In the genomic region with DNA sequence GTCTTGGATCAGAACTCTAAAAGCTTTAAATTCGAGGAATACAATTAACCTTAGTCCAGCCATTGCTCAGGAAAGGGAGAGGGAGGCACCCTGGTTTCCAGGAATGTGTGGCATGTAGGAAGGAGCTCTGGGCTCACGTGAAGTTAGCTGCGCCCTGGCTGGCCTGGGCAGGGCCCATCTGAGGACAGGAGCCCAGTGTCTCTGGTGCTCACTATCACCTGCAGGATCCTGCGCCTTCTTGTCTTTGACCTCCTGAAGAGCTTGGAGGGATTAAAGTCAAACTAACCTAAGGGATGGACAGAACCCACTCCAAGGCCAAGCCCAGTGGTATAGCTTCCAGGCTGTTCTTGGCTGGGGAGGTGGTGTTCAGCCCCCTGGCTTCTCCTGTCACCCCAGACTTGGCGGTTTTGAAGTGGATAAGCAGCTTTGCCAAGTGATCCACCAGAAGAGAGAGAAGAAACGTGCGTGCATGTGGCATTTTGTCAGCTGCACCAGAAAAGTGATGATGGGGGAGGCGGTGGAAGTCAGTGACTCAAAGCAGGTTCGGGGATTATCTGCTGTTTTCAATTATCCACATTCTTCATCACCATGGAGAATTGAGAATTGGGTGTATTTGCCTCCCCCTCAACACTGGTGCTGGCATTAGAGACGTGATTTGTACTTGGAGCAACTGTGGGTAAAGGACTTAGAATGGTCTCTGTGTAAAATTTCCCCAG, we compare ENCODE assay signal across 17 cellular contexts. TPM values are rescaled to one million over a fixed set of nuclear protein-coding genes. Genes with fewer than 3 reads are reported as not detected.
DNase-seq lines count a peak whose midpoint lies in the region; ATAC-seq, FAIRE-seq and TF ChIP-seq lines count a peak whose summit lies in the region.
"Had no signal": no experiment of that assay in that cellular context is flagged by ENCODE, and none has a peak within 500 bp of the region (broad histone marks: within the 10 kb centered on the region; RNA-seq: fewer than 3 reads in every experiment).

No MANE protein-coding gene starts in this region.

- H3K36me3 ChIP-seq in kidney (ENCODE audit: control insufficient read depth in 1 of 2, insufficient read depth in 2 of 2, low read length in 2 of 2), result no peaks in the 10 kb centered on the region
- no peaks in the 10 kb centered on the region for H3K36me3 ChIP-seq in upper lobe of right lung
- no peaks in the 10 kb centered on the region for H3K36me3 ChIP-seq in transverse colon

- 83 to 89% methylated on average over 1 to 10 of the region's 10 CpGs for WGBS in transverse colon (ENCODE audit: low coverage in 1 of 2), 2 donors

- no peak for TF ChIP-seq POLR2A in transverse colon (IDR thresholded peaks at IDR 0.05)

- no peaks in the 10 kb centered on the region for H3K9me3 ChIP-seq in kidney (ENCODE audit: control insufficient read depth in 1 of 2, low read length in 2 of 2)
- no peaks in the 10 kb centered on the region for H3K9me3 ChIP-seq in upper lobe of right lung
- no peaks in the 10 kb centered on the region for H3K9me3 ChIP-seq in transverse colon

- TF ChIP-seq CTCF in kidney (IDR thresholded peaks at IDR 0.05; ENCODE audit: borderline replicate concordance, extremely low read depth, insufficient read depth), result no peak
- no peak for TF ChIP-seq CTCF in upper lobe of right lung (IDR thresholded peaks at IDR 0.05)
- no peak for TF ChIP-seq CTCF in transverse colon (IDR thresholded peaks at IDR 0.05)

- H3K9ac ChIP-seq in kidney (ENCODE audit: low read length in 2 of 2), result no peak overlapping the region

- no peak for TF ChIP-seq EP300 in transverse colon (IDR thresholded peaks at IDR 0.05; ENCODE audit: low read depth)

- H3K27ac ChIP-seq in kidney (ENCODE audit: low read depth in 2 of 2, low read length in 2 of 2), result no peak overlapping the region
- no peak overlapping the region for H3K27ac ChIP-seq in upper lobe of right lung
- H3K27ac ChIP-seq in transverse colon, result no peak overlapping the region

- peak; percentile 39 for DNase-seq in cardiac septum (ENCODE audit: low spot score)
- no peak for DNase-seq in left ventricle myocardium superior
- DNase-seq in M059J (ENCODE audit: low read depth), result peak; percentile 29
- DNase-seq in kidney, result peak; percentile 18
- DNase-seq in upper lobe of right lung, result peak; percentile 58
- no peak for DNase-seq in NAMALWA (ENCODE audit: low spot score)
- no peak for DNase-seq in transverse colon
- DNase-seq: CD8-positive, alpha-beta T cell; DMS 273 treated with DMSO at 0.1 percent for 48 hours; HCEC 1CT; NCI-H1048; NCI-H146; NCI-H2227 treated with DMSO at 0.1 percent for 48 hours; NCI-H526 treated with DMSO at 0.1 percent for 48 hours; PC-3 had no signal

- in situ Hi-C loops in transverse colon (cut with MboI; ENCODE audit: low pct_ligation_motif_present in 1 of 4, low pct_unique_long_range_greater_than_20kb in 1 of 4, low sequenced_read_pairs in 3 of 4), result loop anchor here in 3 of 4 donors (10.0 to 25.0 kb wide), 5 partner anchors 217 to 397 kb away; a partner anchor contains a TSS

- no peak overlapping the region for H3K4me3 ChIP-seq in kidney (ENCODE audit: low read length in 2 of 2)
- H3K4me3 ChIP-seq in upper lobe of right lung, result no peak overlapping the region
- H3K4me3 ChIP-seq in transverse colon, result no peak overlapping the region

- intact Hi-C loops in cardiac septum (cut with DNase I) (no loop called here), left ventricle myocardium superior (cut with micrococcal nuclease) (loop anchor here (5.0 kb wide), 1 partner anchor 320 kb away; no protein-coding TSS in a partner anchor), kidney (cut with DNase I) (no loop called here), upper lobe of right lung (cut with DNase I) (no loop called here), transverse colon (cut with DNase I; ENCODE audit: low total_unique reads) (no loop called here)

- no peaks in the 10 kb centered on the region for H3K27me3 ChIP-seq in upper lobe of right lung
- no peaks in the 10 kb centered on the region for H3K27me3 ChIP-seq in transverse colon

- no peak for FAIRE-seq in kidney (lab: Jason Lieb, UNC)

- ATAC-seq in left ventricle myocardium superior (no peak), upper lobe of right lung (peak; percentile 51), GM21737 (IDR thresholded peaks at IDR 0.05; ENCODE audit: unreplicated experiment) (no peak)
- ATAC-seq: CD8-positive, alpha-beta T cell; PC-3 had no signal

- H3K4me1 ChIP-seq in kidney (ENCODE audit: control insufficient read depth in 1 of 2, insufficient read depth in 1 of 2, low read depth in 1 of 2, low read length in 2 of 2) (peaks cover 0 to 6% of the 10 kb centered on the region in 2 donors), upper lobe of right lung (no peaks in the 10 kb centered on the region), transverse colon (peaks cover 0 to 7% (median 3%) of the 10 kb centered on the region in 4 donors)

RNA-seq across cellular contexts. Expression of a gene that starts 11.9 kb away (rescaled TPM):
- total RNA-seq in cardiac septum, result 2.8 TPM
- 4.0 TPM for total RNA-seq in left ventricle myocardium superior
- total RNA-seq in M059J (2014; rRNA removed; shearing (Covaris generic)), result 0.37 TPM in 1 of 2 replicates, not detected in the other
- 5.6 TPM for total RNA-seq in kidney
- polyA plus RNA-seq in kidney (ENCODE audit: insufficient read depth, low read depth, low replicate concordance), result 2.6 TPM
- total RNA-seq in upper lobe of right lung, result 7.6 TPM
- total RNA-seq in transverse colon, result 1 to 10 TPM; 2.3 to 5.0 (median 3.5) TPM
- polyA plus RNA-seq: BJ had no signal

RNA-seq across cellular contexts. Expression of a gene that starts 54.5 kb away (rescaled TPM):
- total RNA-seq in cardiac septum (30.9 TPM), left ventricle myocardium superior (66.6 TPM), kidney (42.0 TPM), upper lobe of right lung (38.4 TPM), transverse colon (10 to 100 TPM in 3 of 4 donors, 1 to 10 TPM in 1; 6.0 to 19.9 (median 13.1) TPM)
- total RNA-seq in M059J (2014; rRNA removed; shearing (Covaris generic)), result 5.5 and 6.2 TPM in 2 replicates
- polyA plus RNA-seq in kidney (ENCODE audit: insufficient read depth, low read depth, low replicate concordance), result 132 TPM

Comparison
In these comparisons a context has a peak if more than half of its experiments do, and no peak if none do; other contexts are left out.
1. DNase-seq: peak in cardiac septum (single experiment), M059J (single experiment), kidney (single experiment) and upper lobe of right lung (single experiment); none in left ventricle myocardium superior (single experiment), NAMALWA (single experiment) and transverse colon (single experiment).